In genomic region chr21:42062543-42063022, GRCh38 we compare ENCODE assay signal across 9 cellular contexts. TPM values are rescaled to one million over a fixed set of nuclear protein-coding genes. Genes with fewer than 3 reads are reported as not detected.
DNase-seq lines count a peak whose midpoint lies in the region; TF ChIP-seq lines count a peak whose summit lies in the region.
"Had no signal": no experiment of that assay in that cellular context is flagged by ENCODE, and none has a peak within 500 bp of the region (broad histone marks: within the 10 kb centered on the region; RNA-seq: fewer than 3 reads in every experiment).

No MANE protein-coding gene starts in this region.

- peak overlapping the region; percentile 83 to 98 (median 97) for H3K4me2 ChIP-seq in BLaER1 treated with 17β-estradiol and CSF1 and Interleukin-3, amounts not matched to agents 10 nM and 100 nM

- DNase-seq in GM20000 (ENCODE audit: low spot score), result peak; percentile 81
- peak; percentile 59 to 67 for DNase-seq in activated CD4-positive, alpha-beta T cell treated with anti-CD3 and anti-CD28 coated beads, Interleukin-2, amount 50 U/mL, for 48 hours
- peak; percentile 74 to 86 (median 78) for DNase-seq in immature natural killer cell
- peak; percentile 58 to 66 for DNase-seq in stimulated activated CD8-positive, alpha-beta memory T cell treated with anti-CD3 and anti-CD28 coated beads, Interleukin-7, amount 100 ng/mL, for 1 hour (ENCODE audit: low read depth in 2 of 2)
- no peak for DNase-seq in NCI-H2196 treated with DMSO at 0.1 percent for 48 hours (lab: John Stamatoyannopoulos, UW; ENCODE audit: unreplicated experiment)
- DNase-seq in NCI-H1694 (lab: John Stamatoyannopoulos, UW), result no peak

- H3K4me1 Mint-ChIP-seq in IgD-negative memory B cell (peaks cover 43 to 60% (median 58%) of the 10 kb centered on the region in 3 donors), immature natural killer cell (peaks cover 36 to 39% of the 10 kb centered on the region in 2 donors)

- no peaks in the 10 kb centered on the region for H3K9me3 Mint-ChIP-seq in IgD-negative memory B cell
- no peaks in the 10 kb centered on the region for H3K9me3 Mint-ChIP-seq in immature natural killer cell

- TF ChIP-seq CTCF in GM20000 (IDR thresholded peaks at IDR 0.05; ENCODE audit: extremely low read depth, missing control alignments), result no peak

- H3K27ac Mint-ChIP-seq in IgD-negative memory B cell (peak overlapping the region; percentile 92 to 99 (median 97)), immature natural killer cell (peak overlapping the region; percentile 27 to 92 (median 82))

- H3K9me3 ChIP-seq in BLaER1 treated with 17β-estradiol and CSF1 and Interleukin-3, amounts not matched to agents 10 nM and 100 nM (replicated peaks in 1 of 11), result no peaks in the 10 kb centered on the region

- H3K9ac ChIP-seq in BLaER1 treated with 17β-estradiol and CSF1 and Interleukin-3, amounts not matched to agents 10 nM and 100 nM, result peak overlapping the region in 7 of 11 experiments; percentile 4 to 64 (median 35); a peak in 6 of 22 replicates
- H3K9ac ChIP-seq: parathyroid adenoma had no signal

- H3K4me3 Mint-ChIP-seq in IgD-negative memory B cell (peak overlapping the region; percentile 89 to 97 (median 94)), immature natural killer cell (peak overlapping the region; percentile 70 to 88 (median 81))

- H3K36me3 Mint-ChIP-seq in IgD-negative memory B cell, result peaks cover 2% of the 10 kb centered on the region
- no peaks in the 10 kb centered on the region for H3K36me3 Mint-ChIP-seq in immature natural killer cell

- H3K27me3 Mint-ChIP-seq in IgD-negative memory B cell, result no peaks in the 10 kb centered on the region
- H3K27me3 Mint-ChIP-seq in immature natural killer cell (ENCODE audit: low read depth in 3 of 3), result peaks cover 21 to 31% (median 25%) of the 10 kb centered on the region in 3 donors

- no peaks in the 10 kb centered on the region for H3K36me3 ChIP-seq in BLaER1 treated with 17β-estradiol and CSF1 and Interleukin-3, amounts not matched to agents 10 nM and 100 nM

- peak overlapping the region in 7 of 11 experiments; percentile 38 to 65 (median 61); a peak in 5 of 22 replicates for H3K27ac ChIP-seq in BLaER1 treated with 17β-estradiol and CSF1 and Interleukin-3, amounts not matched to agents 10 nM and 100 nM
- H3K27ac ChIP-seq: parathyroid adenoma had no signal

- 0 out of 22 replicates have a peak, but pooled peaks cover 0 to 7% (median 0%) of the 10 kb centered on the region in 11 experiments for H3K27me3 ChIP-seq in BLaER1 treated with 17β-estradiol and CSF1 and Interleukin-3, amounts not matched to agents 10 nM and 100 nM

- no peaks in the 10 kb centered on the region for H4K20me1 ChIP-seq in BLaER1 treated with 17β-estradiol and CSF1 and Interleukin-3, amounts not matched to agents 10 nM and 100 nM

- peak overlapping the region in 5 of 10 experiments; percentile 10 to 51 (median 28); a peak in 5 of 20 replicates for H3K4me3 ChIP-seq in BLaER1 treated with 17β-estradiol and CSF1 and Interleukin-3, amounts not matched to agents 10 nM and 100 nM

- peaks cover 55 to 86% (median 70%) of the 10 kb centered on the region in 10 experiments for H3K4me1 ChIP-seq in BLaER1 treated with 17β-estradiol and CSF1 and Interleukin-3, amounts not matched to agents 10 nM and 100 nM

RNA-seq across cellular contexts. Expression of gene UMODL1, which starts 8.5 kb away (rescaled TPM):
- polyA plus RNA-seq in IgD-negative memory B cell (0.05 TPM), immature natural killer cell (not detected)

RNA-seq across cellular contexts. Expression of gene ZBTB21, which starts 52.4 kb away (rescaled TPM):
- polyA plus RNA-seq in IgD-negative memory B cell (8.0 TPM), immature natural killer cell (1 to 10 TPM; 1.3 to 4.1 (median 2.2) TPM)

Comparison
In these comparisons a context has a peak if more than half of its experiments do, and no peak if none do; other contexts are left out.
1. DNase-seq: peak in GM20000 (single experiment), activated CD4-positive, alpha-beta T cell treated with anti-CD3 and anti-CD28 coated beads, Interleukin-2, amount 50 U/mL, for 48 hours (2 of 2), immature natural killer cell (3 of 3) and stimulated activated CD8-positive, alpha-beta memory T cell treated with anti-CD3 and anti-CD28 coated beads, Interleukin-7, amount 100 ng/mL, for 1 hour (2 of 2); none in NCI-H2196 treated with DMSO at 0.1 percent for 48 hours (single experiment) and NCI-H1694 (single experiment).